ENCODE assay signal across 18 cellular contexts in genomic region chr3:101325393-101326134, GRCh38. TPM values are rescaled to one million over a fixed set of nuclear protein-coding genes. Genes with fewer than 3 reads are reported as not detected.
DNase-seq lines count a peak whose midpoint lies in the region; TF ChIP-seq lines count a peak whose summit lies in the region.
"Had no signal": no experiment of that assay in that cellular context is flagged by ENCODE, and none has a peak within 500 bp of the region (broad histone marks: within the 10 kb centered on the region; RNA-seq: fewer than 3 reads in every experiment).

No MANE protein-coding gene starts in this region.

- H3K27ac ChIP-seq in WERI-Rb-1, result peak overlapping the region; percentile 88

- no peaks in the 10 kb centered on the region for H3K27me3 ChIP-seq in WERI-Rb-1 (ENCODE audit: insufficient read depth, low read depth, severe bottlenecking)

- H3K27ac Mint-ChIP-seq in endothelial cell (ENCODE audit: unreplicated experiment), result no peak overlapping the region
- H3K27ac Mint-ChIP-seq: CD14-positive monocyte, H9 had no signal

- no peaks in the 10 kb centered on the region for H3K9me3 ChIP-seq in WERI-Rb-1 (ENCODE audit: severe bottlenecking)
- H3K9me3 ChIP-seq: Caco-2 had no signal

- DNase-seq in D341Med (ENCODE audit: low spot score) (peak; percentile 45), NCI-H524 treated with DMSO at 0.1 percent for 48 hours (lab: John Stamatoyannopoulos, UW) (peak; percentile 97), WERI-Rb-1 (peak; percentile 14), iris pigment epithelial cell (ENCODE audit: low read depth) (peak; percentile 55), foreskin fibroblast (no peak), endothelial cell (ENCODE audit: low spot score) (no peak), ecto neural progenitor cell (ENCODE audit: low spot score) (no peak)
- DNase-seq in stimulated activated CD8-positive, alpha-beta memory T cell treated with anti-CD3 and anti-CD28 coated beads, Interleukin-4, amount 100 ng/mL, for 48 hours, result no peak
- DNase-seq: Caco-2, DMS79 treated with DMSO at 0.1 percent for 48 hours, H9, IMR-90, NCI-H1417, NCI-H2029 treated with DMSO at 0.1 percent for 48 hours, NCI-H226, NCI-H774, SIG-M5 had no signal

- no peak overlapping the region for H3K4me3 Mint-ChIP-seq in endothelial cell (ENCODE audit: unreplicated experiment)
- H3K4me3 Mint-ChIP-seq: CD14-positive monocyte, H9 had no signal

- no peaks in the 10 kb centered on the region for H3K27me3 Mint-ChIP-seq in endothelial cell (ENCODE audit: unreplicated experiment)

- peaks cover 5% of the 10 kb centered on the region for H3K36me3 Mint-ChIP-seq in endothelial cell (ENCODE audit: low read depth, unreplicated experiment)

- TF ChIP-seq CTCF in WERI-Rb-1 (IDR thresholded peaks at IDR 0.05; ENCODE audit: low read depth, low read length) (no peak), foreskin fibroblast (IDR thresholded peaks at IDR 0.05; ENCODE audit: low read depth, low read length) (no peak), endothelial cell (IDR thresholded peaks at IDR 0.05; ENCODE audit: unreplicated experiment) (no peak)

- H3K36me3 ChIP-seq in WERI-Rb-1, result no peaks in the 10 kb centered on the region

- H3K9me3 Mint-ChIP-seq in endothelial cell (ENCODE audit: unreplicated experiment), result no peaks in the 10 kb centered on the region
- H3K9me3 Mint-ChIP-seq: H9 had no signal

- no peaks in the 10 kb centered on the region for H3K4me1 Mint-ChIP-seq in endothelial cell (ENCODE audit: unreplicated experiment)
- H3K4me1 Mint-ChIP-seq: CD14-positive monocyte, H9 had no signal

- 0 out of 2 replicates have a peak overlapping the region, but pooled peaks have one; percentile 4 for H3K4me3 ChIP-seq in WERI-Rb-1 (ENCODE audit: low read depth, low read length)
- no peak overlapping the region for H3K4me3 ChIP-seq in foreskin fibroblast (ENCODE audit: low read depth in 1 of 2, low read length in 2 of 2)

RNA-seq across cellular contexts. Expression of gene IMPG2, which starts 5.2 kb away (rescaled TPM):
- total RNA-seq in endothelial cell (ENCODE audit: unreplicated experiment), result 0.74 TPM
- total RNA-seq: Caco-2 had no signal

Comparison
In these comparisons a context has a peak if more than half of its experiments do, and no peak if none do; other contexts are left out.
1. DNase-seq: peak in D341Med (single experiment), NCI-H524 treated with DMSO at 0.1 percent for 48 hours (single experiment), WERI-Rb-1 (single experiment) and iris pigment epithelial cell (single experiment); none in stimulated activated CD8-positive, alpha-beta memory T cell treated with anti-CD3 and anti-CD28 coated beads, Interleukin-4, amount 100 ng/mL, for 48 hours (single experiment), foreskin fibroblast (0 of 2), endothelial cell (single experiment) and ecto neural progenitor cell (single experiment).